ENCODE assay signal across 1 cellular context in the genomic region with DNA sequence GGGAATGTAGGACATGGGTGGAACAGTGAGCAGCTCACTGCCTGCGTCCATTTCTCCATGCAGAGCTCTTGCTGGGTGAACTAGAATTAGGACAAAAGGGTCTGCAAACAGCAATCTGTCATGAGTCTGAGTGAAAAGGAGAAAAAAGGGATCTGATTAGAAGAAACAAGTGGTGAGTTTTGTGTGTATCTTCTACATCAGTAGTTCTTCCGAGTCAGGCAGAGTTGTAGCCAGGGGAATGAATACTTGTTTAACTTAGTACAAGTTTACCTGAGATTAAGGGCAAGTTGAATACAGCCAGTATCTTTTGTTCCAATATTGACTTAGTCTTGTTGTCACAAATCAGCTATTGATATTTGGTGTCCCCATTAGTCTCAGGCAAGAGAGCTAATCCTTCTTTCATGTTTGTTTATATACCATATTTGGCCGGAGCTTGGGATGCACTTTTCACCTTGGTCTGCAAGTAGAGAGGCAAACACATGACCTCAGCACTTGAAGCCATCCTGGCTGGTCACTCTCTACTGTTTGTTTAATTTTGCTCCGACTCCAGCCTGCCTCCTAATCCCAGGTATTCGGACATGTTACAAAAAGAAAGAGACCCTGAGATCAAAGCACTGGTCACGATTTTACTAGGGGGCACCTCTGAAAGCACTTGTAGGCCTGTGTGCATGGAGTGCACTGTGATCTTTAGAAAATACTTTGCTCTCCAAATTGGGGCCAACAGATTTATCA.
TF ChIP-seq lines count a peak whose summit lies in the region.

No MANE protein-coding gene starts in this region.

TF ChIP-seq in HepG2, 621 proteins besides CTCF, POLR2A, EP300 and RAD21 (continued from another document and continues in another):
- TF ChIP-seq, protein P1, sequence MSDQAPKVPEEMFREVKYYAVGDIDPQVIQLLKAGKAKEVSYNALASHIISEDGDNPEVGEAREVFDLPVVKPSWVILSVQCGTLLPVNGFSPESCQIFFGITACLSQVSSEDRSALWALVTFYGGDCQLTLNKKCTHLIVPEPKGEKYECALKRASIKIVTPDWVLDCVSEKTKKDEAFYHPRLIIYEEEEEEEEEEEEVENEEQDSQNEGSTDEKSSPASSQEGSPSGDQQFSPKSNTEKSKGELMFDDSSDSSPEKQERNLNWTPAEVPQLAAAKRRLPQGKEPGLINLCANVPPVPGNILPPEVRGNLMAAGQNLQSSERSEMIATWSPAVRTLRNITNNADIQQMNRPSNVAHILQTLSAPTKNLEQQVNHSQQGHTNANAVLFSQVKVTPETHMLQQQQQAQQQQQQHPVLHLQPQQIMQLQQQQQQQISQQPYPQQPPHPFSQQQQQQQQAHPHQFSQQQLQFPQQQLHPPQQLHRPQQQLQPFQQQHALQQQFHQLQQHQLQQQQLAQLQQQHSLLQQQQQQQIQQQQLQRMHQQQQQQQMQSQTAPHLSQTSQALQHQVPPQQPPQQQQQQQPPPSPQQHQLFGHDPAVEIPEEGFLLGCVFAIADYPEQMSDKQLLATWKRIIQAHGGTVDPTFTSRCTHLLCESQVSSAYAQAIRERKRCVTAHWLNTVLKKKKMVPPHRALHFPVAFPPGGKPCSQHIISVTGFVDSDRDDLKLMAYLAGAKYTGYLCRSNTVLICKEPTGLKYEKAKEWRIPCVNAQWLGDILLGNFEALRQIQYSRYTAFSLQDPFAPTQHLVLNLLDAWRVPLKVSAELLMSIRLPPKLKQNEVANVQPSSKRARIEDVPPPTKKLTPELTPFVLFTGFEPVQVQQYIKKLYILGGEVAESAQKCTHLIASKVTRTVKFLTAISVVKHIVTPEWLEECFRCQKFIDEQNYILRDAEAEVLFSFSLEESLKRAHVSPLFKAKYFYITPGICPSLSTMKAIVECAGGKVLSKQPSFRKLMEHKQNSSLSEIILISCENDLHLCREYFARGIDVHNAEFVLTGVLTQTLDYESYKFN (CRISPR knock-in tag; conservative IDR thresholded peaks at IDR 0.05), result peak; percentile 98
- TF ChIP-seq FOSL2 (CRISPR knock-in tag; IDR thresholded peaks at IDR 0.05) (peak; percentile 88), BRF2 (CRISPR knock-in tag; IDR thresholded peaks at IDR 0.05) (peak; percentile 99), ZNF710 (CRISPR knock-in tag; IDR thresholded peaks at IDR 0.05; ENCODE audit: borderline replicate concordance) (peak; percentile 96), ZBTB20 (CRISPR knock-in tag; IDR thresholded peaks at IDR 0.05; ENCODE audit: borderline replicate concordance, low read depth) (peak; percentile 97), ZFAT (CRISPR knock-in tag; conservative IDR thresholded peaks at IDR 0.05) (no peak), ZNF468 (CRISPR knock-in tag; IDR thresholded peaks at IDR 0.05) (no peak), ZSCAN25 (CRISPR knock-in tag; IDR thresholded peaks at IDR 0.05) (peak; percentile 77; the same call in 1 of the 2 replicates), CCDC6 (CRISPR knock-in tag; IDR thresholded peaks at IDR 0.05) (peak; percentile 71; the same call in 1 of the 2 replicates), KMT2A (CRISPR knock-in tag; IDR thresholded peaks at IDR 0.05) (0 out of 2 replicates have a peak, but pooled peaks have one; percentile 63), JDP2 (CRISPR knock-in tag; IDR thresholded peaks at IDR 0.05; ENCODE audit: borderline replicate concordance) (peak; percentile 97), CBX1 (IDR thresholded peaks at IDR 0.05; ENCODE audit: low read depth) (no peak), FLYWCH1 (CRISPR knock-in tag; IDR thresholded peaks at IDR 0.05) (0 out of 2 replicates have a peak, but pooled peaks have one; percentile 75), ZFP36 (IDR thresholded peaks at IDR 0.05; ENCODE audit: borderline replicate concordance, low read depth, low read length, partially characterized antibody) (peak; percentile 98), HIVEP1 (CRISPR knock-in tag; IDR thresholded peaks at IDR 0.05) (no peak), ZFP90 (CRISPR knock-in tag; IDR thresholded peaks at IDR 0.05; ENCODE audit: borderline replicate concordance) (no peak; the same call in 1 of the 2 replicates), FOXO1 (CRISPR knock-in tag; IDR thresholded peaks at IDR 0.05) (peak; percentile 99), BHLHE40 (IDR thresholded peaks at IDR 0.05; ENCODE audit: low read length) (peak; percentile 92), ZNF441 (CRISPR knock-in tag; IDR thresholded peaks at IDR 0.05; ENCODE audit: borderline replicate concordance) (peak; percentile 74; the same call in 1 of the 2 replicates), XBP1 (CRISPR knock-in tag; IDR thresholded peaks at IDR 0.05) (no peak), PRPF4 (IDR thresholded peaks at IDR 0.05; ENCODE audit: low read depth, low read length, poor library complexity, severe bottlenecking) (no peak), ZNF546 (CRISPR knock-in tag; conservative IDR thresholded peaks at IDR 0.05) (no peak; the same call in 1 of the 2 replicates), TFAP4 (IDR thresholded peaks at IDR 0.05; ENCODE audit: borderline replicate concordance, low read depth) (peak; percentile 80; the same call in 1 of the 2 replicates)
- TF ChIP-seq, protein P2, sequence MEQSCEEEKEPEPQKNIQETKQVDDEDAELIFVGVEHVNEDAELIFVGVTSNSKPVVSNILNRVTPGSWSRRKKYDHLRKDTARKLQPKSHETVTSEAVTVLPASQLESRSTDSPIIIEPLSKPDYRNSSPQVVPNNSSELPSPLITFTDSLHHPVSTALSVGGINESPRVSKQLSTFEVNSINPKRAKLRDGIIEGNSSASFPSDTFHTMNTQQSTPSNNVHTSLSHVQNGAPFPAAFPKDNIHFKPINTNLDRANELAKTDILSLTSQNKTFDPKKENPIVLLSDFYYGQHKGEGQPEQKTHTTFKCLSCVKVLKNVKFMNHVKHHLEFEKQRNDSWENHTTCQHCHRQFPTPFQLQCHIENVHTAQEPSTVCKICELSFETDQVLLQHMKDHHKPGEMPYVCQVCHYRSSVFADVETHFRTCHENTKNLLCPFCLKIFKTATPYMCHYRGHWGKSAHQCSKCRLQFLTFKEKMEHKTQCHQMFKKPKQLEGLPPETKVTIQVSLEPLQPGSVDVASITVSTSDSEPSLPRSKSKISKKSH (CRISPR knock-in tag; IDR thresholded peaks at IDR 0.05; ENCODE audit: borderline replicate concordance), result no peak
- TF ChIP-seq, protein P3, sequence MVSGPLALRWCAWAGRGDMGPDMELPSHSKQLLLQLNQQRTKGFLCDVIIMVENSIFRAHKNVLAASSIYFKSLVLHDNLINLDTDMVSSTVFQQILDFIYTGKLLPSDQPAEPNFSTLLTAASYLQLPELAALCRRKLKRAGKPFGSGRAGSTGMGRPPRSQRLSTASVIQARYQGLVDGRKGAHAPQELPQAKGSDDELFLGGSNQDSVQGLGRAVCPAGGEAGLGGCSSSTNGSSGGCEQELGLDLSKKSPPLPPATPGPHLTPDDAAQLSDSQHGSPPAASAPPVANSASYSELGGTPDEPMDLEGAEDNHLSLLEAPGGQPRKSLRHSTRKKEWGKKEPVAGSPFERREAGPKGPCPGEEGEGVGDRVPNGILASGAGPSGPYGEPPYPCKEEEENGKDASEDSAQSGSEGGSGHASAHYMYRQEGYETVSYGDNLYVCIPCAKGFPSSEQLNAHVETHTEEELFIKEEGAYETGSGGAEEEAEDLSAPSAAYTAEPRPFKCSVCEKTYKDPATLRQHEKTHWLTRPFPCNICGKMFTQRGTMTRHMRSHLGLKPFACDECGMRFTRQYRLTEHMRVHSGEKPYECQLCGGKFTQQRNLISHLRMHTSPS (CRISPR knock-in tag; IDR thresholded peaks at IDR 0.05; ENCODE audit: low read depth), result peak; percentile 71; the same call in 1 of the 2 replicates
- TF ChIP-seq, protein P4, sequence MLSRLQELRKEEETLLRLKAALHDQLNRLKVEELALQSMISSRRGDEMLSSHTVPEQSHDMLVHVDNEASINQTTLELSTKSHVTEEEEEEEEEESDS (CRISPR knock-in tag; IDR thresholded peaks at IDR 0.05; ENCODE audit: borderline replicate concordance), result peak; percentile 96
- TF ChIP-seq, protein P5, sequence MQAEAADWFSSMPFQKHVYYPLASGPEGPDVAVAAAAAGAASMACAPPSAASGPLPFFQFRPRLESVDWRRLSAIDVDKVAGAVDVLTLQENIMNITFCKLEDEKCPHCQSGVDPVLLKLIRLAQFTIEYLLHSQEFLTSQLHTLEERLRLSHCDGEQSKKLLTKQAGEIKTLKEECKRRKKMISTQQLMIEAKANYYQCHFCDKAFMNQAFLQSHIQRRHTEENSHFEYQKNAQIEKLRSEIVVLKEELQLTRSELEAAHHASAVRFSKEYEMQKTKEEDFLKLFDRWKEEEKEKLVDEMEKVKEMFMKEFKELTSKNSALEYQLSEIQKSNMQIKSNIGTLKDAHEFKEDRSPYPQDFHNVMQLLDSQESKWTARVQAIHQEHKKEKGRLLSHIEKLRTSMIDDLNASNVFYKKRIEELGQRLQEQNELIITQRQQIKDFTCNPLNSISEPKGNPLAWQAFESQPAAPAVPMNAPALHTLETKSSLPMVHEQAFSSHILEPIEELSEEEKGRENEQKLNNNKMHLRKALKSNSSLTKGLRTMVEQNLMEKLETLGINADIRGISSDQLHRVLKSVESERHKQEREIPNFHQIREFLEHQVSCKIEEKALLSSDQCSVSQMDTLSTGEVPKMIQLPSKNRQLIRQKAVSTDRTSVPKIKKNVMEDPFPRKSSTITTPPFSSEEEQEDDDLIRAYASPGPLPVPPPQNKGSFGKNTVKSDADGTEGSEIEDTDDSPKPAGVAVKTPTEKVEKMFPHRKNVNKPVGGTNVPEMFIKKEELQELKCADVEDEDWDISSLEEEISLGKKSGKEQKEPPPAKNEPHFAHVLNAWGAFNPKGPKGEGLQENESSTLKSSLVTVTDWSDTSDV (CRISPR knock-in tag; IDR thresholded peaks at IDR 0.05), result no peak
- TF ChIP-seq, protein P6, sequence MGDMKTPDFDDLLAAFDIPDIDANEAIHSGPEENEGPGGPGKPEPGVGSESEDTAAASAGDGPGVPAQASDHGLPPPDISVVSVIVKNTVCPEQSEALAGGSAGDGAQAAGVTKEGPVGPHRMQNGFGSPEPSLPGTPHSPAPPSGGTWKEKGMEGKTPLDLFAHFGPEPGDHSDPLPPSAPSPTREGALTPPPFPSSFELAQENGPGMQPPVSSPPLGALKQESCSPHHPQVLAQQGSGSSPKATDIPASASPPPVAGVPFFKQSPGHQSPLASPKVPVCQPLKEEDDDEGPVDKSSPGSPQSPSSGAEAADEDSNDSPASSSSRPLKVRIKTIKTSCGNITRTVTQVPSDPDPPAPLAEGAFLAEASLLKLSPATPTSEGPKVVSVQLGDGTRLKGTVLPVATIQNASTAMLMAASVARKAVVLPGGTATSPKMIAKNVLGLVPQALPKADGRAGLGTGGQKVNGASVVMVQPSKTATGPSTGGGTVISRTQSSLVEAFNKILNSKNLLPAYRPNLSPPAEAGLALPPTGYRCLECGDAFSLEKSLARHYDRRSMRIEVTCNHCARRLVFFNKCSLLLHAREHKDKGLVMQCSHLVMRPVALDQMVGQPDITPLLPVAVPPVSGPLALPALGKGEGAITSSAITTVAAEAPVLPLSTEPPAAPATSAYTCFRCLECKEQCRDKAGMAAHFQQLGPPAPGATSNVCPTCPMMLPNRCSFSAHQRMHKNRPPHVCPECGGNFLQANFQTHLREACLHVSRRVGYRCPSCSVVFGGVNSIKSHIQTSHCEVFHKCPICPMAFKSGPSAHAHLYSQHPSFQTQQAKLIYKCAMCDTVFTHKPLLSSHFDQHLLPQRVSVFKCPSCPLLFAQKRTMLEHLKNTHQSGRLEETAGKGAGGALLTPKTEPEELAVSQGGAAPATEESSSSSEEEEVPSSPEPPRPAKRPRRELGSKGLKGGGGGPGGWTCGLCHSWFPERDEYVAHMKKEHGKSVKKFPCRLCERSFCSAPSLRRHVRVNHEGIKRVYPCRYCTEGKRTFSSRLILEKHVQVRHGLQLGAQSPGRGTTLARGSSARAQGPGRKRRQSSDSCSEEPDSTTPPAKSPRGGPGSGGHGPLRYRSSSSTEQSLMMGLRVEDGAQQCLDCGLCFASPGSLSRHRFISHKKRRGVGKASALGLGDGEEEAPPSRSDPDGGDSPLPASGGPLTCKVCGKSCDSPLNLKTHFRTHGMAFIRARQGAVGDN (CRISPR knock-in tag; IDR thresholded peaks at IDR 0.05), result no peak
- TF ChIP-seq, protein P7, sequence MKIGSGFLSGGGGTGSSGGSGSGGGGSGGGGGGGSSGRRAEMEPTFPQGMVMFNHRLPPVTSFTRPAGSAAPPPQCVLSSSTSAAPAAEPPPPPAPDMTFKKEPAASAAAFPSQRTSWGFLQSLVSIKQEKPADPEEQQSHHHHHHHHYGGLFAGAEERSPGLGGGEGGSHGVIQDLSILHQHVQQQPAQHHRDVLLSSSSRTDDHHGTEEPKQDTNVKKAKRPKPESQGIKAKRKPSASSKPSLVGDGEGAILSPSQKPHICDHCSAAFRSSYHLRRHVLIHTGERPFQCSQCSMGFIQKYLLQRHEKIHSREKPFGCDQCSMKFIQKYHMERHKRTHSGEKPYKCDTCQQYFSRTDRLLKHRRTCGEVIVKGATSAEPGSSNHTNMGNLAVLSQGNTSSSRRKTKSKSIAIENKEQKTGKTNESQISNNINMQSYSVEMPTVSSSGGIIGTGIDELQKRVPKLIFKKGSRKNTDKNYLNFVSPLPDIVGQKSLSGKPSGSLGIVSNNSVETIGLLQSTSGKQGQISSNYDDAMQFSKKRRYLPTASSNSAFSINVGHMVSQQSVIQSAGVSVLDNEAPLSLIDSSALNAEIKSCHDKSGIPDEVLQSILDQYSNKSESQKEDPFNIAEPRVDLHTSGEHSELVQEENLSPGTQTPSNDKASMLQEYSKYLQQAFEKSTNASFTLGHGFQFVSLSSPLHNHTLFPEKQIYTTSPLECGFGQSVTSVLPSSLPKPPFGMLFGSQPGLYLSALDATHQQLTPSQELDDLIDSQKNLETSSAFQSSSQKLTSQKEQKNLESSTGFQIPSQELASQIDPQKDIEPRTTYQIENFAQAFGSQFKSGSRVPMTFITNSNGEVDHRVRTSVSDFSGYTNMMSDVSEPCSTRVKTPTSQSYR (CRISPR knock-in tag; IDR thresholded peaks at IDR 0.05; ENCODE audit: borderline replicate concordance), result peak; percentile 83; the same call in 1 of the 2 replicates
